Comparison of ENCODE assay signal across 8 cellular contexts in the genomic region with DNA sequence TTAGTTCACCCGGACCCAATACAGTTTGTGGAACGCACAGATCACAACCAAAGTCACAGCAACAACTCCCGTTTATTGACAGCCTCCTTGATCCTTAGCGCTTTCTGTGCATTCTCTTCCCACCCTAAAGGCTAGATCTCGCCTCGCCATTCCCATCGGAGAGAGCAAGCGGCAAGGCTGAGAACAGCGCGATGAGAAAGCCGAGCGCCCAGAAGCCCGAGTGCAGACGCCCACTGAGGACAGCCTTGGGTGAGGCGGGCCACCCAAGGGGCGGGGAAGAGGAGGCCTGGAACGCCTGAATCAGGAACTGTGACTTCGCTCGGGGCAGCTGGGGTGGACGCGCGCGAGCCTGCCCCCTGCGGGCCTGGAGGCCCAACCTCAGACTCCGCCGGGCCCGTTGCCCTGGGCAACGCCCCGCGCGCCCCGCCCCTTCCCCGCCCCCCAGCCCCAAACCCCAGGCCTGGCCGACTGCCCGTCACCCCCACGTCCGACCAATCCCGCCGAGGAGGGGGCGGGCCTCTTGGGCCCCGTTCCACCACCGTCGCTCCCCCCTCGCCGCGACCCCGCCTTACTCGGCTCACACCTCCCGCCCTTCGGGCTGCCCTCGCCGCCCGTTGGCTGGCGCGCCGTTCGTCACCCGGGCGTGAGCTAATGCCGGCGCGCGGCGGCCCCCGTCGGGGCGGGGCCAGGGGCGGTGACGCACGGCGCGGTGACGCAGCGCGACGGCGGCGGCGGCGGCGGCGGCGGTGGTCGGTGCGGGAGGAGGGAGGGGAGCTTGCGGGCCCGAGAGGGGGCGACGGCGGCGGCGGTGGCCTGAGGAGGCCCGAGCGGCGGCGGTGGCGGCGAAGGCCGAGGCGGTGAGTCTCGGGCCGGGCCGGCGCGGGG. TPM values are rescaled to one million over a fixed set of nuclear protein-coding genes. Genes with fewer than 3 reads are reported as not detected.
A peak's percentile ranks its signal among the peaks of the same experiment; 100 is the strongest.
DNase-seq lines count a peak whose midpoint lies in the region; ATAC-seq, FAIRE-seq and TF ChIP-seq lines count a peak whose summit lies in the region.

A gene with protein sequence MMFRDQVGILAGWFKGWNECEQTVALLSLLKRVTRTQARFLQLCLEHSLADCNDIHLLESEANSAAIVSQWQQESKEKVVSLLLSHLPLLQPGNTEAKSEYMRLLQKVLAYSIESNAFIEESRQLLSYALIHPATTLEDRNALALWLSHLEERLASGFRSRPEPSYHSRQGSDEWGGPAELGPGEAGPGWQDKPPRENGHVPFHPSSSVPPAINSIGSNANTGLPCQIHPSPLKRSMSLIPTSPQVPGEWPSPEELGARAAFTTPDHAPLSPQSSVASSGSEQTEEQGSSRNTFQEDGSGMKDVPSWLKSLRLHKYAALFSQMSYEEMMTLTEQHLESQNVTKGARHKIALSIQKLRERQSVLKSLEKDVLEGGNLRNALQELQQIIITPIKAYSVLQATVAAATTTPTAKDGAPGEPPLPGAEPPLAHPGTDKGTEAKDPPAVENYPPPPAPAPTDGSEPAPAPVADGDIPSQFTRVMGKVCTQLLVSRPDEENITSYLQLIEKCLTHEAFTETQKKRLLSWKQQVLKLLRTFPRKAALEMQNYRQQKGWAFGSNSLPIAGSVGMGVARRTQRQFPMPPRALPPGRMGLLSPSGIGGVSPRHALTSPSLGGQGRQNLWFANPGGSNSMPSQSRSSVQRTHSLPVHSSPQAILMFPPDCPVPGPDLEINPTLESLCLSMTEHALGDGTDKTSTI (plus strand): TSS at position 702 of the 885 bp plus-strand sequence. CDS start 14,473 bp downstream, outside the sequence.

- ATAC-seq in GM18870 (IDR thresholded peaks at IDR 0.05; ENCODE audit: unreplicated experiment) (peak; percentile 85), HG03135 (IDR thresholded peaks at IDR 0.05; ENCODE audit: unreplicated experiment) (peak; percentile 89)

- intact Hi-C loops in breast epithelium (cut with DNase I; ENCODE audit: low total_unique reads) = loop anchor here (10.0 kb wide), 1 partner anchor 937 kb away; the partner anchor contains the start of gene FAM98C

- WGBS in small intestine, 3 donors = 0 to 1% (median 1%) methylated on average over 28 to 105 of the region's 105 CpGs

- H3K27me3 ChIP-seq in AG04450 (ENCODE audit: control insufficient read depth, insufficient read depth, low read length) = no peaks in the 10 kb centered on the region
- no peaks in the 10 kb centered on the region for H3K27me3 ChIP-seq in breast epithelium
- H3K27me3 ChIP-seq in iPS-20b (ENCODE audit: insufficient read depth, low read length) = no peaks in the 10 kb centered on the region
- no peaks in the 10 kb centered on the region for H3K27me3 ChIP-seq in small intestine (ENCODE audit: control insufficient read depth in 2 of 2, insufficient read depth in 2 of 2, low read length in 2 of 2)

- peak; percentile 76 for TF ChIP-seq POLR2A in breast epithelium (IDR thresholded peaks at IDR 0.05)

- peak within 1 kb of the TSS; percentile 80 for H3K4me3 ChIP-seq in AG04450 (ENCODE audit: low read depth, low read length)
- peak within 1 kb of the TSS; percentile 70 to 94 (median 89) for H3K4me3 ChIP-seq in breast epithelium
- H3K4me3 ChIP-seq in iPS-20b (ENCODE audit: low read length) = peak within 1 kb of the TSS; percentile 99
- peak within 1 kb of the TSS; percentile 87 to 99 for H3K4me3 ChIP-seq in small intestine (ENCODE audit: low read depth in 1 of 2, low read length in 2 of 2)

- POLR2A ChIA-PET in AG04450 (lab: Yijun Ruan, JAX) = interaction anchor here (0.6 to 1.9 kb wide), 5 partner anchors 9 to 70 kb away, joined by 3 to 8 read pairs (median 3); partner anchors contain the start of genes MED29, PAF1 and PLEKHG2

- FAIRE-seq in small intestine (lab: Jason Lieb, UNC) = no peak

- peak; percentile 97 for DNase-seq in AG04450 (ENCODE audit: low read depth, low spot score)
- peak; percentile 99 for DNase-seq in NCI-H2196 (lab: John Stamatoyannopoulos, UW; ENCODE audit: unreplicated experiment)
- DNase-seq in breast epithelium (ENCODE audit: low spot score in 2 of 2) = peak; percentile 98 to 99
- DNase-seq in small intestine = peak; percentile 98

- CTCF ChIA-PET in AG04450 (lab: Charles Lee) = interaction anchor here (0.5 to 1.6 kb wide), 21 partner anchors 9 to 1428 kb away, joined by 3 to 17 read pairs (median 3); partner anchors contain the start of genes EID2B, RPS16 and SUPT5H

- peaks cover 0 to 29% of the 10 kb centered on the region in 2 donors for H3K4me1 ChIP-seq in breast epithelium
- H3K4me1 ChIP-seq in iPS-20b (ENCODE audit: insufficient read depth, low read length) = peaks cover 3% of the 10 kb centered on the region; the same call in 1 of the 2 replicates
- H3K4me1 ChIP-seq in small intestine (ENCODE audit: control insufficient read depth in 2 of 2, insufficient read depth in 1 of 2, low read depth in 1 of 2, low read length in 1 of 2) = peaks cover 6 to 8% of the 10 kb centered on the region in 2 donors

- H3K27ac ChIP-seq in AG04450 (ENCODE audit: low read depth, low read length) (peak within 1 kb of the TSS; percentile 52), VCaP (peak within 1 kb of the TSS; percentile 89), breast epithelium (peak within 1 kb of the TSS; percentile 93 to 97), iPS-20b (ENCODE audit: low read length) (no peak within 1 kb of the TSS), small intestine (ENCODE audit: low read depth in 1 of 2, low read length in 1 of 2) (peak within 1 kb of the TSS; percentile 69 to 84)

- TF ChIP-seq CTCF in AG04450 (IDR thresholded peaks at IDR 0.05; ENCODE audit: low read depth, low read length) (peak; percentile 65), VCaP (conservative IDR thresholded peaks at IDR 0.05) (peak; percentile 95), breast epithelium (IDR thresholded peaks at IDR 0.05) (peak; percentile 52 to 76 (median 76))

- H3K9ac ChIP-seq in iPS-20b (ENCODE audit: low read depth, low read length) = peak within 1 kb of the TSS; percentile 90

- no peaks in the 10 kb centered on the region for H3K36me3 ChIP-seq in breast epithelium
- peaks cover 12% of the 10 kb centered on the region; the same call in 1 of the 2 replicates for H3K36me3 ChIP-seq in iPS-20b (ENCODE audit: insufficient read depth, low read depth, low read length)
- no peaks in the 10 kb centered on the region for H3K36me3 ChIP-seq in small intestine (ENCODE audit: control insufficient read depth in 2 of 2, insufficient read depth in 2 of 2, low read length in 2 of 2)

- no peaks in the 10 kb centered on the region; the same call in 1 of the 2 replicates for H3K9me3 ChIP-seq in AG04450 (ENCODE audit: control insufficient read depth, insufficient read depth, low read length)
- H3K9me3 ChIP-seq in breast epithelium = no peaks in the 10 kb centered on the region
- no peaks in the 10 kb centered on the region for H3K9me3 ChIP-seq in iPS-20b (ENCODE audit: insufficient read depth, low read depth, low read length)
- H3K9me3 ChIP-seq in small intestine (ENCODE audit: control insufficient read depth, low read depth) = no peaks in the 10 kb centered on the region

RNA-seq across cellular contexts. Expression of the gene that starts here (rescaled TPM):
- polyA plus RNA-seq in AG04450 (2011; rRNA removed) (33.4 and 47.3 TPM in 2 replicates), small intestine (10 to 100 TPM; 37.8 to 63.9 (median 49.6) TPM)
- 40.6 and 52.1 TPM in 2 replicates for polyA minus RNA-seq in AG04450 (2011; rRNA and poly(A)+ RNA removed)
- 10 to 100 TPM; 57.4 to 65.2 (median 59.7) TPM for total RNA-seq in breast epithelium
